ENCODE assay signal across 23 cellular contexts in genomic region chr1:245590726-245591125, GRCh38.
A peak's percentile ranks its signal among the peaks of the same experiment; 100 is the strongest.
DNase-seq lines count a peak whose midpoint lies in the region; ATAC-seq, FAIRE-seq and TF ChIP-seq lines count a peak whose summit lies in the region.
"Had no signal": no experiment of that assay in that cellular context is flagged by ENCODE, and none has a peak within 500 bp of the region (broad histone marks: within the 10 kb centered on the region; RNA-seq: fewer than 3 reads in every experiment).

No MANE protein-coding gene starts in this region.

- no peak for TF ChIP-seq CTCF in hepatocyte (IDR thresholded peaks at IDR 0.05; ENCODE audit: poor library complexity)

- H3K4me2 ChIP-seq in hepatocyte, result no peak overlapping the region
- H3K4me2 ChIP-seq: KMS-11 had no signal

- H3K79me2 ChIP-seq in hepatocyte, result peaks cover 5% of the 10 kb centered on the region

- H2AFZ ChIP-seq in hepatocyte, result no peak overlapping the region

- in situ Hi-C loops in HAP-1 (cut with MboI; ENCODE audit: low sequenced_read_pairs), result no loop called here

- H3K36me3 ChIP-seq in hepatocyte (replicated peaks; ENCODE audit: insufficient read depth, low read depth) (no peaks in the 10 kb centered on the region), HAP-1 (replicated peaks) (no peaks in the 10 kb centered on the region)

- H3K4me3 ChIP-seq in hepatocyte (no peak overlapping the region), HAP-1 (no peak overlapping the region)

- no peak for ATAC-seq in HG03139 (IDR thresholded peaks at IDR 0.05; ENCODE audit: unreplicated experiment)
- no peak for ATAC-seq in HG03460 (IDR thresholded peaks at IDR 0.05; ENCODE audit: unreplicated experiment)
- ATAC-seq: CD8-positive, alpha-beta T cell had no signal

- H3K4me1 ChIP-seq in hepatocyte (ENCODE audit: insufficient read depth), result peaks cover 22% of the 10 kb centered on the region
- no peaks in the 10 kb centered on the region for H3K4me1 ChIP-seq in HAP-1

- peak; percentile 52 for DNase-seq in HT1080 (ENCODE audit: low read depth)
- DNase-seq in amniotic epithelial cell (ENCODE audit: low read depth), result peak; percentile 22
- DNase-seq in hepatocyte (ENCODE audit: low spot score), result no peak
- peak; percentile 88 for DNase-seq in renal cortical epithelial cell (ENCODE audit: low read depth)
- DNase-seq in HAP-1 (ENCODE audit: low spot score in 2 of 2), result no peak
- no peak for DNase-seq in GM12891 (ENCODE audit: insufficient read length, low spot score)
- DNase-seq: C1 segment of cervical spinal cord; Calu3; CD8-positive, alpha-beta T cell; DMS153; H9; MV-4-11; NCI-H1694 treated with DMSO at 0.1 percent for 48 hours; NCI-H2081 treated with DMSO at 0.1 percent for 48 hours; NCI-H2171 treated with DMSO at 0.1 percent for 48 hours; NCI-H524 treated with DMSO at 0.1 percent for 48 hours; OCI-M1; SHP77 had no signal

- H4K20me1 ChIP-seq in hepatocyte (ENCODE audit: insufficient read depth, poor library complexity, severe bottlenecking), result no peaks in the 10 kb centered on the region

- H3K9me3 ChIP-seq in hepatocyte (ENCODE audit: low read depth) (no peaks in the 10 kb centered on the region), HAP-1 (no peaks in the 10 kb centered on the region)

- H3K27ac ChIP-seq in hepatocyte, result peak overlapping the region; percentile 58
- H3K27ac ChIP-seq: KMS-11 had no signal

- no peaks in the 10 kb centered on the region for H3K27me3 ChIP-seq in hepatocyte
- H3K27me3 ChIP-seq in HAP-1 (ENCODE audit: low read depth), result no peaks in the 10 kb centered on the region

- no peaks in the 10 kb centered on the region for H3K9me2 ChIP-seq in hepatocyte (replicated peaks; ENCODE audit: insufficient read depth)

- no peak for TF ChIP-seq POLR2A in GM12891 (IDR thresholded peaks at IDR 0.05; ENCODE audit: low read depth, low read length)

- no peak for FAIRE-seq in GM12891 (lab: Jason Lieb, UNC)
- FAIRE-seq: G401.6, HTR-8/SVneo had no signal

- WGBS in hepatocyte (ENCODE audit: low lambda C conversion rate, missing lambda C conversion rate), result 82% methylated on average over 4 of the region's 4 CpGs

TF ChIP-seq in GM12891, 5 proteins besides CTCF, POLR2A, EP300 and RAD21:
- no peak for TF ChIP-seq TAF1 (IDR thresholded peaks at IDR 0.05; ENCODE audit: low read depth, low read length)
- TF ChIP-seq PAX5 (IDR thresholded peaks at IDR 0.05; ENCODE audit: insufficient read depth, low read length, severe bottlenecking), result no peak
- TF ChIP-seq POLR2AphosphoS5 (IDR thresholded peaks at IDR 0.05; ENCODE audit: low read depth, low read length), result no peak
- no peak for TF ChIP-seq POU2F2 (IDR thresholded peaks at IDR 0.05; ENCODE audit: low read depth, low read length)
- no peak for TF ChIP-seq SPI1 (IDR thresholded peaks at IDR 0.05; ENCODE audit: low read depth, low read length)

Comparison
In these comparisons a context has a peak if more than half of its experiments do, and no peak if none do; other contexts are left out.
1. DNase-seq: peak in HT1080 (single experiment), amniotic epithelial cell (single experiment) and renal cortical epithelial cell (single experiment); none in hepatocyte (single experiment), HAP-1 (0 of 2) and GM12891 (single experiment).